ENCODE assay signal across 29 cellular contexts in genomic region chr9:135531096-135531495, GRCh38. TPM values are rescaled to one million over a fixed set of nuclear protein-coding genes. Genes with fewer than 3 reads are reported as not detected.
A peak's percentile ranks its signal among the peaks of the same experiment; 100 is the strongest.
DNase-seq lines count a peak whose midpoint lies in the region; ATAC-seq, FAIRE-seq and TF ChIP-seq lines count a peak whose summit lies in the region.
"Had no signal": no experiment of that assay in that cellular context is flagged by ENCODE, and none has a peak within 500 bp of the region (broad histone marks: within the 10 kb centered on the region; RNA-seq: fewer than 3 reads in every experiment).

No MANE protein-coding gene starts in this region.

- ATAC-seq in activated CD4-positive, CD25-positive, alpha-beta regulatory T cell treated with anti-CD3 and anti-CD28 coated beads, Interleukin-2, amount 50 U/mL, for 24 hours = no peak
- no peak for ATAC-seq in sciatic nerve

- no peaks in the 10 kb centered on the region for H3K36me3 ChIP-seq in esophagus squamous epithelium
- H3K36me3 ChIP-seq: BLaER1 treated with 17β-estradiol and CSF1 and Interleukin-3, amounts not matched to agents 10 nM and 100 nM had no signal

- 82 to 95% methylated on average over 4 to 10 of the region's 10 CpGs for WGBS in esophagus squamous epithelium, 2 donors

- no peak overlapping the region for H3K4me3 ChIP-seq in esophagus squamous epithelium
- H3K4me3 ChIP-seq: BLaER1 treated with 17β-estradiol and CSF1 and Interleukin-3, amounts not matched to agents 10 nM and 100 nM had no signal

- no peak overlapping the region for H3K27ac ChIP-seq in esophagus squamous epithelium
- H3K27ac ChIP-seq: 22Rv1; BLaER1 treated with 17β-estradiol and CSF1 and Interleukin-3, amounts not matched to agents 10 nM and 100 nM had no signal

- H3K4me1 ChIP-seq in esophagus squamous epithelium = no peaks in the 10 kb centered on the region

- peak; percentile 25 for DNase-seq in activated CD4-positive, CD25-positive, alpha-beta regulatory T cell treated with anti-CD3 and anti-CD28 coated beads, Interleukin-2, amount 50 U/mL, for 72 hours
- peak; percentile 30 for DNase-seq in islet precursor cell
- peak; percentile 26 for DNase-seq in sciatic nerve (ENCODE audit: low spot score)
- no peak for DNase-seq in D721Med (ENCODE audit: insufficient read length, low spot score)
- no peak for DNase-seq in KG1 (lab: John Stamatoyannopoulos, UW)
- no peak for DNase-seq in Ammon's horn (ENCODE audit: low spot score)
- DNase-seq in esophagus squamous epithelium (lab: John Stamatoyannopoulos, UW) = no peak
- DNase-seq: ACHN; Calu3; CD8-positive, alpha-beta memory T cell; IMR-90; Karpas-422; NCI-H1417; NCI-H1694 treated with DMSO at 0.1 percent for 48 hours; NCI-H2081 treated with DMSO at 0.1 percent for 48 hours; NCI-H2171 treated with DMSO at 0.1 percent for 48 hours; NCI-H526; Right ventricle myocardium superior had no signal

- peaks cover 0 to 61% (median 0%) of the 10 kb centered on the region in 4 donors for H3K27me3 ChIP-seq in esophagus squamous epithelium

- no peaks in the 10 kb centered on the region for H3K9me3 ChIP-seq in esophagus squamous epithelium

- TF ChIP-seq CTCF in D721Med (IDR thresholded peaks at IDR 0.05; ENCODE audit: insufficient read depth, missing control alignments) (no peak), esophagus squamous epithelium (IDR thresholded peaks at IDR 0.05) (no peak)

- intact Hi-C loops in sciatic nerve (cut with DNase I) = no loop called here
- intact Hi-C loops in esophagus squamous epithelium (cut with DNase I) = no loop called here

- no peak for FAIRE-seq in D721Med (lab: Jason Lieb, UNC)
- FAIRE-seq: G401.6, GM19239, RCC 7860 had no signal

- TF ChIP-seq POLR2A in esophagus squamous epithelium (IDR thresholded peaks at IDR 0.05) = no peak

RNA-seq across cellular contexts. Expression of gene LCN1, which starts 9.9 kb away (rescaled TPM):
- total RNA-seq in sciatic nerve (not detected), esophagus squamous epithelium (not detected)
- total RNA-seq: Calu3; CD8-positive, alpha-beta memory T cell; Daoy; H4; IMR-90; M059J; OCI-LY7; Right ventricle myocardium superior; SK-MEL-5 had no signal

RNA-seq across cellular contexts. Expression of gene OBP2A, which starts 14.8 kb away (rescaled TPM):
- total RNA-seq in sciatic nerve (not detected), esophagus squamous epithelium (not detected)
- total RNA-seq: Calu3; CD8-positive, alpha-beta memory T cell; Daoy; H4; IMR-90; M059J; OCI-LY7; Right ventricle myocardium superior; SK-MEL-5 had no signal

RNA-seq across cellular contexts. Expression of gene PAEP, which starts 30.5 kb away (rescaled TPM):
- total RNA-seq in sciatic nerve (not detected), esophagus squamous epithelium (not detected)
- total RNA-seq: CD8-positive, alpha-beta memory T cell; Daoy; IMR-90; M059J; OCI-LY7; Right ventricle myocardium superior had no signal

RNA-seq across cellular contexts. Expression of gene MRPS2, which starts 30.6 kb away (rescaled TPM):
- total RNA-seq in sciatic nerve = 17.5 TPM
- total RNA-seq in esophagus squamous epithelium = 10 to 100 TPM; 18.2 to 39.5 (median 31.8) TPM

RNA-seq across cellular contexts. Expression of gene PPP1R26, which starts 51.5 kb away (rescaled TPM):
- total RNA-seq in sciatic nerve (13.9 TPM), esophagus squamous epithelium (10 to 100 TPM in 1 of 4 donors, 1 to 10 TPM in 3; 5.4 to 10.9 (median 8.3) TPM)

Comparison
In these comparisons a context has a peak if more than half of its experiments do, and no peak if none do; other contexts are left out.
1. DNase-seq: peak in activated CD4-positive, CD25-positive, alpha-beta regulatory T cell treated with anti-CD3 and anti-CD28 coated beads, Interleukin-2, amount 50 U/mL, for 72 hours (single experiment), islet precursor cell (single experiment) and sciatic nerve (single experiment); none in D721Med (single experiment), KG1 (single experiment), Ammon's horn (single experiment) and esophagus squamous epithelium (single experiment).